In the genomic region with DNA sequence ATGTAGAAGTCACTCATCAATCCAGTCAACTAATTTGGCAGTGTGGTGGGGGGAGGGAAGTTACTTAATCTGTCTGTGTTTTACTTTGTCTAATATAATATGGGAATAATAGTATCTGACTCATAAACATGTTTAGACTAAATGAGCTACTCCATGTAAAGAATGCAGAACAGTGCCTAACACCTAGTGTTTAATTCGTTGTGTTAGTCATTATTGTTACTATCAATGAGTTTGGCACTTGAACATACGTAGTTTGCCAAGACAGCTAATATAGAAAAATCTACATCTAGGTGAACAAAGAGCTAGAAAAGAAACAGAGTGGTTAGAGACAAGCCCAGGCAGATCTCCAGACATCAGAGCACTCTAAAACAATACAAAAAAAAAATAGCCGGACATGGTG, we compare ENCODE assay signal across 26 cellular contexts. TPM values are rescaled to one million over a fixed set of nuclear protein-coding genes. Genes with fewer than 3 reads are reported as not detected.
A peak's percentile ranks its signal among the peaks of the same experiment; 100 is the strongest.
DNase-seq lines count a peak whose midpoint lies in the region; ATAC-seq, FAIRE-seq and TF ChIP-seq lines count a peak whose summit lies in the region.
"Had no signal": no experiment of that assay in that cellular context is flagged by ENCODE, and none has a peak within 500 bp of the region (broad histone marks: within the 10 kb centered on the region; RNA-seq: fewer than 3 reads in every experiment).

No MANE protein-coding gene starts in this region.

- TF ChIP-seq POLR2A in breast epithelium (IDR thresholded peaks at IDR 0.05), result no peak

- DNase-seq in MCF 10A (ENCODE audit: unreplicated experiment), result peak; percentile 69
- no peak for DNase-seq in breast epithelium (ENCODE audit: low spot score in 2 of 2)
- DNase-seq in bronchial epithelial cell (ENCODE audit: low read depth), result peak; percentile 100
- no peak for DNase-seq in stimulated activated CD8-positive, alpha-beta memory T cell treated with anti-CD3 and anti-CD28 coated beads, Interleukin-4, amount 100 ng/mL, for 48 hours
- DNase-seq in AG08396 (ENCODE audit: low spot score), result no peak
- DNase-seq in left lobe of liver (ENCODE audit: low spot score), result no peak
- DNase-seq: AML-193; BE2C; CD4-positive, alpha-beta T cell; CD8-positive, alpha-beta memory T cell; DMS 273 treated with DMSO at 0.1 percent for 48 hours; DMS79; GF-D8; GM23248; H7; HCEC 1CT had no signal

- intact Hi-C loops in MCF 10A (cut with micrococcal nuclease), result no loop called here
- intact Hi-C loops in breast epithelium (cut with DNase I; ENCODE audit: low total_unique reads), result no loop called here

- peaks cover 6% of the 10 kb centered on the region for H3K36me3 Mint-ChIP-seq in MCF 10A (ENCODE audit: insufficient read depth, unreplicated experiment)
- H3K36me3 Mint-ChIP-seq: CD14-positive monocyte had no signal

- TF ChIP-seq CTCF in MCF 10A (IDR thresholded peaks at IDR 0.05; ENCODE audit: unreplicated experiment), result no peak
- TF ChIP-seq CTCF in breast epithelium (IDR thresholded peaks at IDR 0.05), result no peak
- no peak for TF ChIP-seq CTCF in bronchial epithelial cell (IDR thresholded peaks at IDR 0.05; ENCODE audit: insufficient read depth, low read length, severe bottlenecking)

- H3K4me3 ChIP-seq in breast epithelium (no peak overlapping the region), bronchial epithelial cell (ENCODE audit: low read depth, low read length) (no peak overlapping the region)
- H3K4me3 ChIP-seq: BLaER1 treated with 17β-estradiol and CSF1 and Interleukin-3, amounts not matched to agents 10 nM and 100 nM; GM23248 had no signal

- no peaks in the 10 kb centered on the region for H3K4me1 Mint-ChIP-seq in MCF 10A (ENCODE audit: insufficient read depth, unreplicated experiment)

- POLR2A ChIA-PET in MCF 10A (lab: Yijun Ruan, JAX), result interaction anchor here (0.5 to 0.9 kb wide), 4 partner anchors 10 to 602 kb away, joined by 3 read pairs; no protein-coding TSS in a partner anchor

- H3K4me3 Mint-ChIP-seq in MCF 10A (ENCODE audit: unreplicated experiment), result no peak overlapping the region
- H3K4me3 Mint-ChIP-seq: CD14-positive monocyte; CD4-positive, alpha-beta T cell; CD8-positive, alpha-beta memory T cell had no signal

- H3K36me3 ChIP-seq in breast epithelium (no peaks in the 10 kb centered on the region), bronchial epithelial cell (ENCODE audit: control insufficient read depth, insufficient read depth, low read length) (no peaks in the 10 kb centered on the region)
- H3K36me3 ChIP-seq: BE2C; BLaER1 treated with 17β-estradiol and CSF1 and Interleukin-3, amounts not matched to agents 10 nM and 100 nM had no signal

- ATAC-seq in esophagus mucosa, result peak; percentile 99
- no peak for ATAC-seq in left lobe of liver
- no peak for ATAC-seq in HG02973 (IDR thresholded peaks at IDR 0.05; ENCODE audit: unreplicated experiment)

- H3K27me3 ChIP-seq in breast epithelium (no peaks in the 10 kb centered on the region), bronchial epithelial cell (ENCODE audit: control insufficient read depth, insufficient read depth, low read length) (no peaks in the 10 kb centered on the region)
- H3K27me3 ChIP-seq: BE2C; BLaER1 treated with 17β-estradiol and CSF1 and Interleukin-3, amounts not matched to agents 10 nM and 100 nM had no signal

- peak overlapping the region; percentile 40 for H3K27ac Mint-ChIP-seq in MCF 10A (ENCODE audit: low read depth, unreplicated experiment)
- H3K27ac Mint-ChIP-seq: CD14-positive monocyte; CD4-positive, alpha-beta T cell; CD8-positive, alpha-beta memory T cell had no signal

- peaks cover 29% of the 10 kb centered on the region for H3K9me3 Mint-ChIP-seq in MCF 10A (ENCODE audit: unreplicated experiment)

- CTCF ChIA-PET in MCF 10A (lab: Yijun Ruan, JAX), result interaction anchor here (0.6 kb wide), 1 partner anchor 634 kb away, joined by 3 read pairs; no protein-coding TSS in a partner anchor

- H3K4me1 ChIP-seq in breast epithelium, result no peaks in the 10 kb centered on the region
- H3K4me1 ChIP-seq: BE2C had no signal

- peaks cover 6 to 12% of the 10 kb centered on the region in 2 donors for H3K9me3 ChIP-seq in breast epithelium
- H3K9me3 ChIP-seq: BE2C had no signal

- peak; percentile 55 for FAIRE-seq in bronchial epithelial cell (lab: Jason Lieb, UNC)
- FAIRE-seq: A204.1, D721Med, GM12891, GM18507, H1 had no signal

- H3K27me3 Mint-ChIP-seq in MCF 10A (ENCODE audit: insufficient read depth, unreplicated experiment), result no peaks in the 10 kb centered on the region

- BruUV-seq in MCF 10A (replicated peaks; lab: Mats Ljungman, UMichigan), result no TSS peak

- H3K27ac ChIP-seq in breast epithelium, result no peak overlapping the region
- H3K27ac ChIP-seq: 22Rv1; BLaER1 treated with 17β-estradiol and CSF1 and Interleukin-3, amounts not matched to agents 10 nM and 100 nM; GM23248 had no signal

RNA-seq across cellular contexts. Expression of gene IRAK1BP1, which starts 49.1 kb away (rescaled TPM):
- total RNA-seq in MCF 10A (2022) (4.6 and 6.6 TPM in 2 replicates), breast epithelium (1 to 10 TPM; 3.5 to 10.0 (median 4.3) TPM), bronchial epithelial cell (2.6 and 3.2 TPM in 2 replicates), esophagus mucosa (2.7 TPM), left lobe of liver (1.2 TPM)

Comparison
In these comparisons a context has a peak if more than half of its experiments do, and no peak if none do; other contexts are left out.
1. DNase-seq: peak in MCF 10A (single experiment) and bronchial epithelial cell (single experiment); none in breast epithelium (0 of 2), stimulated activated CD8-positive, alpha-beta memory T cell treated with anti-CD3 and anti-CD28 coated beads, Interleukin-4, amount 100 ng/mL, for 48 hours (single experiment), AG08396 (single experiment) and left lobe of liver (single experiment).